22 cellular contexts compared by ENCODE assay signal in the genomic region with DNA sequence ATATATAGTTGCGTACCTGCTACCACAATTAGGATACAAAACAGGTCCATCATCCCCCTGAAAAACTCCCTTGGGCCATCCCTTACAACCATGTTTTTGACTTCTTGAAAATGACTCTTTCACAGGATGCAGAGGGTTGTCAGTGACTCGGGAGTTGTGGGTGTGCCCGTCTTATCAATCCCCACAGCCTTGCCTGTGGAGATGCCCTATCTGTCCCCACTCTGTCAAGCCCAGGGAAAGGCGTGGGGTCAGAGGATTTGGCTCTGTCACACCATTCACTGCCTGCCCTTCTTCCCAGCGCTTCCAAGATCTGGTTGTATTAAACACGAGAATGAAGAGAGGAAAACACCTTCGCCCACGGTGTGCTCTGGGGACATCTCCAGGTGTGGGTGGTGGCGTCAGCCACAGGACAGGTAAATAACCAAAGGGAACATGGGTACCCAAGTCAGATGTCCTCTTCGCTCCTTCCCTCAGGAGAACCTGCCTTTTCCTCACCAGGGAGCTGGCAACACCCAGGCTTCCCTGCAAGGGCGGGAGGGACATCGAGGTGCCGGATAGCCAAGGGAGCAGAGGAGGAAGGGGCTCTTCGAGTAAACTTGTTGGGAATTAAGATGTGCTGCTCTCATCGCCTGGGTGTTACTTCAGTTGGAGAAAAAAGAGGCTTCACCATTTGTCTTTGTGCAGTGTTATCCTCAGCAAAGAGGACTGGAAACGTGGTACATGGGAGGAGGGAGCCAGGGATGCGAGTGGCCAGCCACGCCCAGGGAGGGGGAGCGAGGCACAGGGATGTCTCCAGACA.
"Had no signal": no experiment of that assay in that cellular context is flagged by ENCODE, and none has a peak within 500 bp of the region (broad histone marks: within the 10 kb centered on the region; RNA-seq: fewer than 3 reads in every experiment).

No MANE protein-coding gene starts in this region.

- H3K27me3 ChIP-seq: colonic mucosa, dorsolateral prefrontal cortex, gastroesophageal sphincter, heart right ventricle, transverse colon, uterus had no signal

- H3K27ac Mint-ChIP-seq: activated B cell treated with CpG ODN at 0.5 μM for 24 hours; activated CD4-positive, alpha-beta T cell treated with anti-CD3 and anti-CD28 coated beads for 36 hours; activated naive CD8-positive, alpha-beta T cell treated with anti-CD3 and anti-CD28 coated beads, Interleukin-2, amount 10 ng/mL, durations not matched to agents 7 days and 5 days; mesothelial cell of epicardium; stimulated activated naive B cell treated with anti-CD40 and anti-IgM and Interleukin-4, amounts not matched to agents 10 μg/mL and 1 μg/mL and 100 μg/mL, for 72 hours had no signal

- H3K36me3 ChIP-seq: colonic mucosa, gastroesophageal sphincter, heart right ventricle, lower lobe of right lung, transverse colon, uterus had no signal

- H3K27ac ChIP-seq: colonic mucosa, dorsolateral prefrontal cortex, gastroesophageal sphincter, heart right ventricle, lower lobe of right lung had no signal

- H3K4me3 Mint-ChIP-seq: activated B cell treated with CpG ODN at 0.5 μM for 24 hours; activated CD4-positive, alpha-beta T cell treated with anti-CD3 and anti-CD28 coated beads for 36 hours; activated naive CD8-positive, alpha-beta T cell treated with anti-CD3 and anti-CD28 coated beads, Interleukin-2, amount 10 ng/mL, durations not matched to agents 7 days and 5 days; effector memory CD8-positive, alpha-beta T cell; mesothelial cell of epicardium; stimulated activated naive B cell treated with anti-CD40 and anti-IgM and Interleukin-4, amounts not matched to agents 10 μg/mL and 1 μg/mL and 100 μg/mL, for 72 hours had no signal

- H3K9me3 Mint-ChIP-seq: activated B cell treated with CpG ODN at 0.5 μM for 24 hours; activated naive CD8-positive, alpha-beta T cell treated with anti-CD3 and anti-CD28 coated beads, Interleukin-2, amount 10 ng/mL, durations not matched to agents 7 days and 5 days; effector memory CD8-positive, alpha-beta T cell; mesothelial cell of epicardium; stimulated activated naive B cell treated with anti-CD40 and anti-IgM and Interleukin-4, amounts not matched to agents 10 μg/mL and 1 μg/mL and 100 μg/mL, for 72 hours had no signal

- H3K36me3 Mint-ChIP-seq: activated naive CD8-positive, alpha-beta T cell treated with anti-CD3 and anti-CD28 coated beads, Interleukin-2, amount 10 ng/mL, durations not matched to agents 7 days and 5 days; mesothelial cell of epicardium; stimulated activated naive B cell treated with anti-CD40 and anti-IgM and Interleukin-4, amounts not matched to agents 10 μg/mL and 1 μg/mL and 100 μg/mL, for 72 hours had no signal

- H3K27me3 Mint-ChIP-seq: activated B cell treated with CpG ODN at 0.5 μM for 24 hours; activated CD4-positive, alpha-beta T cell treated with anti-CD3 and anti-CD28 coated beads for 36 hours; effector memory CD8-positive, alpha-beta T cell; stimulated activated naive B cell treated with anti-CD40 and anti-IgM and Interleukin-4, amounts not matched to agents 10 μg/mL and 1 μg/mL and 100 μg/mL, for 72 hours had no signal

- DNase-seq: activated B cell treated with CpG ODN at 0.5 μM for 24 hours; activated CD4-positive, alpha-beta T cell treated with anti-CD3 and anti-CD28 coated beads for 36 hours; activated CD4-positive, alpha-beta T cell treated with anti-CD3 and anti-CD28 coated beads, Interleukin-2, amount 50 U/mL, for 48 hours; activated naive CD4-positive, alpha-beta T cell treated with Interleukin-2 at 50 U/mL for 16 hours; activated naive CD8-positive, alpha-beta T cell treated with anti-CD3 and anti-CD28 coated beads, Interleukin-2, amount 10 ng/mL, durations not matched to agents 7 days and 5 days; activated T-cell treated with anti-CD3 and anti-CD28 coated beads, Interleukin-2, amount 50 U/mL, for 48 hours; amygdala; colonic mucosa; dorsolateral prefrontal cortex; effector memory CD8-positive, alpha-beta T cell; heart right ventricle; lower lobe of right lung; occipital lobe; posterior cingulate gyrus; small intestine; stimulated activated CD4-positive, alpha-beta T cell treated with anti-CD3 and anti-CD28 coated beads, Interleukin-15, amount 100 ng/mL, for 24 hours; stimulated activated naive B cell treated with anti-CD40 and anti-IgM and Interleukin-4, amounts not matched to agents 10 μg/mL and 1 μg/mL and 100 μg/mL, for 72 hours; T-helper 2 cell; transverse colon; uterus had no signal

- H3K9me3 ChIP-seq: colonic mucosa, gastroesophageal sphincter, heart right ventricle, lower lobe of right lung, transverse colon, uterus had no signal

- H3K4me3 ChIP-seq: colonic mucosa, dorsolateral prefrontal cortex, gastroesophageal sphincter, heart right ventricle, lower lobe of right lung, transverse colon, uterus had no signal
